Comparison of ENCODE assay signal across 9 cellular contexts in genomic region chr13:44312898-44313551, GRCh38.
DNase-seq lines count a peak whose midpoint lies in the region; TF ChIP-seq lines count a peak whose summit lies in the region.
"Had no signal": no experiment of that assay in that cellular context is flagged by ENCODE, and none has a peak within 500 bp of the region (broad histone marks: within the 10 kb centered on the region; RNA-seq: fewer than 3 reads in every experiment).

No MANE protein-coding gene starts in this region.

- no peak for TF ChIP-seq EP300 in transverse colon (IDR thresholded peaks at IDR 0.05; ENCODE audit: low read depth)

- H3K4me1 Mint-ChIP-seq in activated naive CD4-positive, alpha-beta T cell treated with anti-CD3 and anti-CD28 coated beads, Interleukin-2, amount 50 U/mL, for 24 hours = peaks cover 12% of the 10 kb centered on the region

- no peaks in the 10 kb centered on the region for H3K27me3 ChIP-seq in SJCRH30
- H3K27me3 ChIP-seq in transverse colon = no peaks in the 10 kb centered on the region

- no peaks in the 10 kb centered on the region for H3K9me3 ChIP-seq in SJCRH30 (replicated peaks)
- no peaks in the 10 kb centered on the region for H3K9me3 ChIP-seq in transverse colon

- H3K36me3 ChIP-seq in SJCRH30 (no peaks in the 10 kb centered on the region), transverse colon (no peaks in the 10 kb centered on the region)

- intact Hi-C loops in transverse colon (cut with DNase I; ENCODE audit: low total_unique reads) = no loop called here

- H3K9me3 Mint-ChIP-seq in activated naive CD4-positive, alpha-beta T cell treated with anti-CD3 and anti-CD28 coated beads, Interleukin-2, amount 50 U/mL, for 24 hours = peaks cover 5% of the 10 kb centered on the region

- H3K27ac ChIP-seq in SJCRH30 (peak overlapping the region; percentile 85), transverse colon (peak overlapping the region; percentile 68 to 81 (median 74)), caudate nucleus (ENCODE audit: low read depth, low read length) (no peak overlapping the region)

- DNase-seq in activated naive CD4-positive, alpha-beta T cell treated with Interleukin-2 at 50 U/mL for 16 hours = no peak
- peak in 1 of 2 experiments; percentile 29 for DNase-seq in SJCRH30
- peak; percentile 95 to 96 for DNase-seq in foreskin fibroblast
- DNase-seq in transverse colon = no peak
- DNase-seq in cortex of kidney (lab: John Stamatoyannopoulos, UW) = no peak
- DNase-seq in caudate nucleus (lab: John Stamatoyannopoulos, UW) = no peak
- DNase-seq in central memory CD4-positive, alpha-beta T cell = no peak
- DNase-seq: DMS 273 treated with DMSO at 0.1 percent for 48 hours had no signal

- 71 to 75% methylated on average over 1 to 2 of the region's 2 CpGs for WGBS in transverse colon (ENCODE audit: low coverage in 1 of 2), 2 donors

- peaks cover 9% of the 10 kb centered on the region for H3K27me3 Mint-ChIP-seq in activated naive CD4-positive, alpha-beta T cell treated with anti-CD3 and anti-CD28 coated beads, Interleukin-2, amount 50 U/mL, for 24 hours

- H3K36me3 Mint-ChIP-seq in activated naive CD4-positive, alpha-beta T cell treated with anti-CD3 and anti-CD28 coated beads, Interleukin-2, amount 50 U/mL, for 24 hours = peaks cover 4% of the 10 kb centered on the region

- no peak for TF ChIP-seq POLR2A in transverse colon (IDR thresholded peaks at IDR 0.05)

- no peak overlapping the region for H3K4me3 Mint-ChIP-seq in activated naive CD4-positive, alpha-beta T cell treated with anti-CD3 and anti-CD28 coated beads, Interleukin-2, amount 50 U/mL, for 24 hours

- H3K27ac Mint-ChIP-seq in activated naive CD4-positive, alpha-beta T cell treated with anti-CD3 and anti-CD28 coated beads, Interleukin-2, amount 50 U/mL, for 24 hours = peak overlapping the region; percentile 36

- peaks cover 48% of the 10 kb centered on the region for H3K4me1 ChIP-seq in SJCRH30
- peaks cover 10 to 44% (median 28%) of the 10 kb centered on the region in 4 donors for H3K4me1 ChIP-seq in transverse colon

- in situ Hi-C loops in transverse colon (cut with MboI; ENCODE audit: low pct_ligation_motif_present in 1 of 4, low pct_unique_long_range_greater_than_20kb in 1 of 4, low sequenced_read_pairs in 3 of 4) = no loop called here

- H3K4me3 ChIP-seq in SJCRH30 (no peak overlapping the region), foreskin fibroblast (ENCODE audit: low read depth in 1 of 2, low read length in 2 of 2) (no peak overlapping the region), transverse colon (no peak overlapping the region)

- TF ChIP-seq CTCF in foreskin fibroblast (IDR thresholded peaks at IDR 0.05; ENCODE audit: low read depth, low read length) (no peak), transverse colon (IDR thresholded peaks at IDR 0.05) (no peak)

Comparison
In these comparisons a context has a peak if more than half of its experiments do, and no peak if none do; other contexts are left out.
1. DNase-seq: peak in foreskin fibroblast (2 of 2); none in activated naive CD4-positive, alpha-beta T cell treated with Interleukin-2 at 50 U/mL for 16 hours (single experiment), transverse colon (single experiment), cortex of kidney (single experiment), caudate nucleus (0 of 61) and central memory CD4-positive, alpha-beta T cell (single experiment).